ENCODE assay signal across 19 cellular contexts in the genomic region with DNA sequence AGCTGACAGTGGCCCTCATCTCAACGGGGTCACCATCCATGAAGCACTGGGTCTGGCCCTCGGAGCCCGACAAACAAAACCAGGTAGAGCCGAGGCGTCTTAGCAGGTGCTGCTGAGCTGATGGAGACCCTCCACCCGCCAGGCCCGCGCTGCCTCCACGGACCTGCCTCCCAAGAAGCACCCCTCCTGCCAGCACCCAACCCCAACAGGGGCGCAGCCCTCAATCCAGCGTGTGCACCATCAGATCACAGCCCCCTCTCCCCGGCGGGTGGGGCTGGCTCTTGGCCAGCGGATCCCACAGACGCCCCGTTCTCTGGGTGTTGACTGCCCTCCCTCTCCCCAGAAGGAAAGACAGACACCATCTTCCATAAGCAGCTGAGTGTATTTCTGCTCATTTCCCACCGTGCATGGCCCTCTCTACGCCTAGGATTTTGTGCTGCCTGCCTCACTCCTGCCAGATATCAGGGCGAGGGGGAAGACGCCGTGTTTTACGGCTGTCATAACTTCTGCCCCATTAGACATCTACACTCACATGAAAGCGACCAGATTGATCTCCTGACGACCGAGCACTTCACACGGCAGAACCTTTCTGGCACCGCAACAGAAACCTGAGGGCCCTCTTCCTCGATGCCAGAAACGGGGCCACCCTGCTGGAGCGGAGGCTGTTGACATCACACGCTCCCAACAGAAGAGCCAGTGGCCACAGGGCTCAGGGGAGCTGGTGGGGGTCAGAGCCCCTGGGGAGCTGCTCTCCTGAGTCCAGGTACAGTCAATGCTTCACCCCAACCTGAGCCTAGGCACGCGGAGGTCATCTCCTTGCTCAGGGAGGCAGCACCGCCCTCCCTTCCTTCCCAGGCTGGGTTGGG. TPM values are rescaled to one million over a fixed set of nuclear protein-coding genes. Genes with fewer than 3 reads are reported as not detected.
DNase-seq lines count a peak whose midpoint lies in the region; ATAC-seq and TF ChIP-seq lines count a peak whose summit lies in the region.
"Had no signal": no experiment of that assay in that cellular context is flagged by ENCODE, and none has a peak within 500 bp of the region (broad histone marks: within the 10 kb centered on the region; RNA-seq: fewer than 3 reads in every experiment).

No MANE protein-coding gene starts in this region.

- H3K36me3 ChIP-seq in right atrium auricular region (no peaks in the 10 kb centered on the region), aorta (ENCODE audit: control insufficient read depth in 1 of 2, insufficient read depth in 2 of 2, low read length in 1 of 2) (no peaks in the 10 kb centered on the region)
- H3K36me3 ChIP-seq: BLaER1, colonic mucosa, HAP-1, vagina had no signal

- peak; percentile 49 for DNase-seq in Right ventricle myocardium superior
- no peak for DNase-seq in right atrium auricular region (ENCODE audit: low spot score)
- peak; percentile 67 for DNase-seq in cerebellum (ENCODE audit: low spot score)
- no peak for DNase-seq in memory B cell (ENCODE audit: low spot score in 2 of 2)
- peak; percentile 31 to 71 for DNase-seq in aorta
- no peak for DNase-seq in NCI-H1092 (lab: John Stamatoyannopoulos, UW)
- DNase-seq in activated gamma-delta T cell treated with Interleukin-2 at 50 U/mL for 16 hours = no peak
- DNase-seq in 8988T = no peak
- DNase-seq: activated naive CD8-positive, alpha-beta T cell treated with anti-CD3 and anti-CD28 coated beads, Interleukin-2, amount 10 ng/mL, durations not matched to agents 7 days and 5 days; colonic mucosa; DMS 273 treated with DMSO at 0.1 percent for 48 hours; Kasumi-1; NCI-H1048; NCI-H2107; NCI-H524 treated with DMSO at 0.1 percent for 48 hours; SW 1271 had no signal

- peaks cover 0 to 67% of the 10 kb centered on the region in 2 donors for H3K4me1 ChIP-seq in right atrium auricular region
- H3K4me1 ChIP-seq in aorta (ENCODE audit: control insufficient read depth in 1 of 2, insufficient read depth in 2 of 2, low read length in 2 of 2) = no peaks in the 10 kb centered on the region
- H3K4me1 ChIP-seq: colonic mucosa, HAP-1 had no signal

- H3K9me3 Mint-ChIP-seq in memory B cell = no peaks in the 10 kb centered on the region
- H3K9me3 Mint-ChIP-seq: activated naive CD8-positive, alpha-beta T cell treated with anti-CD3 and anti-CD28 coated beads, Interleukin-2, amount 10 ng/mL, durations not matched to agents 7 days and 5 days had no signal

- TF ChIP-seq CTCF in right atrium auricular region (IDR thresholded peaks at IDR 0.05) = no peak

- no peaks in the 10 kb centered on the region for H3K36me3 Mint-ChIP-seq in memory B cell
- H3K36me3 Mint-ChIP-seq: activated naive CD8-positive, alpha-beta T cell treated with anti-CD3 and anti-CD28 coated beads, Interleukin-2, amount 10 ng/mL, durations not matched to agents 7 days and 5 days had no signal

- WGBS in aorta, 2 donors = 79 to 80% methylated on average over 34 of the region's 34 CpGs

- no peak overlapping the region for H3K4me3 Mint-ChIP-seq in memory B cell
- H3K4me3 Mint-ChIP-seq: activated naive CD8-positive, alpha-beta T cell treated with anti-CD3 and anti-CD28 coated beads, Interleukin-2, amount 10 ng/mL, durations not matched to agents 7 days and 5 days had no signal

- no peaks in the 10 kb centered on the region for H3K27me3 ChIP-seq in right atrium auricular region
- no peaks in the 10 kb centered on the region for H3K27me3 ChIP-seq in aorta (ENCODE audit: control insufficient read depth in 1 of 2, insufficient read depth in 2 of 2, low read length in 1 of 2)
- H3K27me3 ChIP-seq: colonic mucosa, vagina had no signal

- ATAC-seq in Right ventricle myocardium superior (ENCODE audit: poor library complexity) (no peak), memory B cell (ENCODE audit: low read depth) (no peak), aorta (ENCODE audit: low FRiP score) (no peak)

- intact Hi-C loops in Right ventricle myocardium superior (cut with DNase I) (no loop called here), aorta (cut with DNase I) (no loop called here)

- peaks cover 9% of the 10 kb centered on the region for H3K27me3 Mint-ChIP-seq in memory B cell
- H3K27me3 Mint-ChIP-seq: activated naive CD8-positive, alpha-beta T cell treated with anti-CD3 and anti-CD28 coated beads, Interleukin-2, amount 10 ng/mL, durations not matched to agents 7 days and 5 days had no signal

- H3K9me3 ChIP-seq in right atrium auricular region (no peaks in the 10 kb centered on the region), aorta (ENCODE audit: control insufficient read depth, low read length) (no peaks in the 10 kb centered on the region)
- H3K9me3 ChIP-seq: BLaER1, colonic mucosa, HAP-1, vagina had no signal

- peak overlapping the region; percentile 22 for H3K27ac Mint-ChIP-seq in memory B cell
- H3K27ac Mint-ChIP-seq: activated naive CD8-positive, alpha-beta T cell treated with anti-CD3 and anti-CD28 coated beads, Interleukin-2, amount 10 ng/mL, durations not matched to agents 7 days and 5 days had no signal

- H3K4me1 Mint-ChIP-seq in memory B cell = no peaks in the 10 kb centered on the region

- no peak overlapping the region for H3K27ac ChIP-seq in right atrium auricular region
- no peak overlapping the region for H3K27ac ChIP-seq in aorta (ENCODE audit: low read depth in 1 of 2, low read length in 2 of 2)
- H3K27ac ChIP-seq: BLaER1, colonic mucosa, vagina had no signal

- H3K4me3 ChIP-seq in right atrium auricular region (no peak overlapping the region), aorta (ENCODE audit: low read length in 2 of 2) (no peak overlapping the region)
- H3K4me3 ChIP-seq: BLaER1, colonic mucosa, HAP-1, vagina had no signal

RNA-seq across cellular contexts. Expression of a gene that starts 12.4 kb away (rescaled TPM):
- 30.8 TPM for total RNA-seq in Right ventricle myocardium superior
- 10 to 100 TPM; 49.1 to 55.5 TPM for total RNA-seq in right atrium auricular region
- 6.8 TPM for total RNA-seq in cerebellum
- total RNA-seq in aorta = 10 to 100 TPM; 51.3 to 61.0 TPM
- 10 to 100 TPM; 10.5 to 11.7 TPM for polyA plus RNA-seq in aorta

RNA-seq across cellular contexts. Expression of a gene that starts 35.9 kb away (rescaled TPM):
- total RNA-seq in Right ventricle myocardium superior = 16.4 TPM
- total RNA-seq in right atrium auricular region = 10 to 100 TPM; 20.3 to 29.3 TPM
- total RNA-seq in cerebellum = 14.6 TPM
- 10 to 100 TPM; 22.0 to 25.1 TPM for total RNA-seq in aorta
- 10 to 100 TPM; 14.9 to 19.0 TPM for polyA plus RNA-seq in aorta

Comparison
In these comparisons a context has a peak if more than half of its experiments do, and no peak if none do; other contexts are left out.
1. DNase-seq: peak in Right ventricle myocardium superior (single experiment), cerebellum (single experiment) and aorta (2 of 2); none in right atrium auricular region (single experiment), memory B cell (0 of 2), NCI-H1092 (single experiment), activated gamma-delta T cell treated with Interleukin-2 at 50 U/mL for 16 hours (single experiment) and 8988T (single experiment).